ENCODE assay signal across 14 cellular contexts in the genomic region with DNA sequence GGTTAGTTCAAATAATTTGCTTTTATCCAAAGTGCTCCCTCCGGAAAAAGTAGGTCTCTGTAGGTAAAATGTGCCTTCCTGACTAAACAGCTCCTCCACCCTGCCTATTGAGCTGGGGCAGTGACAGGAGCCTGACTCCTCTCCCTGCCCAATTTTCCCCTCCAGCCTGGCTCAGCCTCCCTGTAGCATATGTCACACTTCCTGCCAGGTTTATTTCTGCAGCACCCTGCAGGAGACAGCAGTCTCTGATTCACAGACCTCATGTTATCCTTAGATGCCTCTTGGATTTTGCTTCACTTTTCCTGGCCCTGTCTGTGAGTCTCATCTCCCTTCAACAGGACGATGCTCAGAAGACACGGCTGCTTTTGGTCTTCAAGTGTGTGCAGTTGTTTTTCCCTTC. TPM values are rescaled to one million over a fixed set of nuclear protein-coding genes. Genes with fewer than 3 reads are reported as not detected.
DNase-seq lines count a peak whose midpoint lies in the region; ATAC-seq and TF ChIP-seq lines count a peak whose summit lies in the region.
"Had no signal": no experiment of that assay in that cellular context is flagged by ENCODE, and none has a peak within 500 bp of the region (broad histone marks: within the 10 kb centered on the region; RNA-seq: fewer than 3 reads in every experiment).

No MANE protein-coding gene starts in this region.

- H3K4me1 Mint-ChIP-seq in nephron progenitor cell = peaks cover 42% of the 10 kb centered on the region

- ATAC-seq in HG03442 (IDR thresholded peaks at IDR 0.05; ENCODE audit: unreplicated experiment) (no peak), GM18502 (IDR thresholded peaks at IDR 0.05; ENCODE audit: poor library complexity, unreplicated experiment) (no peak)
- ATAC-seq: CD8-positive, alpha-beta T cell; naive thymus-derived CD4-positive, alpha-beta T cell had no signal

- peak overlapping the region; percentile 80 for H3K27ac Mint-ChIP-seq in nephron progenitor cell
- H3K27ac Mint-ChIP-seq: CD8-positive, alpha-beta T cell had no signal

- H3K4me3 Mint-ChIP-seq in nephron progenitor cell = no peak overlapping the region
- H3K4me3 Mint-ChIP-seq: CD8-positive, alpha-beta T cell; naive thymus-derived CD4-positive, alpha-beta T cell had no signal

- H3K36me3 Mint-ChIP-seq in nephron progenitor cell (ENCODE audit: low read depth) = no peaks in the 10 kb centered on the region

- TF ChIP-seq CTCF in nephron progenitor cell (IDR thresholded peaks at IDR 0.05) = no peak

- peaks cover 3% of the 10 kb centered on the region for H3K27me3 Mint-ChIP-seq in nephron progenitor cell (ENCODE audit: low read depth, poor library complexity)
- H3K27me3 Mint-ChIP-seq: naive thymus-derived CD4-positive, alpha-beta T cell had no signal

- DNase-seq in DMS 273 (lab: John Stamatoyannopoulos, UW; ENCODE audit: unreplicated experiment) = peak; percentile 84
- peak; percentile 69 for DNase-seq in NCI-H1694 (lab: John Stamatoyannopoulos, UW)
- peak; percentile 4 for DNase-seq in dermis blood vessel endothelial cell
- DNase-seq in nephron progenitor cell = no peak
- DNase-seq in HUDEP-2 (lab: John Stamatoyannopoulos, UW; ENCODE audit: unreplicated experiment in 76 of 76) = no peak
- DNase-seq in activated T-cell treated with anti-CD3 and anti-CD28 coated beads, Interleukin-2, amount 50 U/mL, for 48 hours = no peak
- DNase-seq: activated CD4-positive, alpha-beta T cell treated with anti-CD3 and anti-CD28 coated beads, Interleukin-2, amount 50 U/mL, for 4 hours; CD8-positive, alpha-beta T cell; naive thymus-derived CD4-positive, alpha-beta T cell; NCI-H146; stimulated activated CD4-positive, alpha-beta T cell treated with anti-CD3 and anti-CD28 coated beads, Interleukin-4, amount 100 ng/mL, for 24 hours; tibial artery had no signal

- no peaks in the 10 kb centered on the region for H3K9me3 Mint-ChIP-seq in nephron progenitor cell
- H3K9me3 Mint-ChIP-seq: CD8-positive, alpha-beta T cell; naive thymus-derived CD4-positive, alpha-beta T cell had no signal

RNA-seq across cellular contexts. Expression of a gene that starts 33.5 kb away (rescaled TPM):
- total RNA-seq in dermis blood vessel endothelial cell = 2.7 and 3.6 TPM in 2 replicates

Comparison
In these comparisons a context has a peak if more than half of its experiments do, and no peak if none do; other contexts are left out.
1. DNase-seq: peak in DMS 273 (single experiment), NCI-H1694 (single experiment) and dermis blood vessel endothelial cell (single experiment); none in nephron progenitor cell (single experiment), HUDEP-2 (0 of 76) and activated T-cell treated with anti-CD3 and anti-CD28 coated beads, Interleukin-2, amount 50 U/mL, for 48 hours (0 of 2).